ENCODE assay signal across 11 cellular contexts in genomic region chr11:78192911-78193341, GRCh38. TPM values are rescaled to one million over a fixed set of nuclear protein-coding genes. Genes with fewer than 3 reads are reported as not detected.
A peak's percentile ranks its signal among the peaks of the same experiment; 100 is the strongest.
DNase-seq lines count a peak whose midpoint lies in the region; ATAC-seq, FAIRE-seq and TF ChIP-seq lines count a peak whose summit lies in the region.
"Had no signal": no experiment of that assay in that cellular context is flagged by ENCODE, and none has a peak within 500 bp of the region (broad histone marks: within the 10 kb centered on the region; RNA-seq: fewer than 3 reads in every experiment).

No MANE protein-coding gene starts in this region.

- H3K4me1 Mint-ChIP-seq in CD4-positive, CD25-positive, alpha-beta regulatory T cell = peaks cover 0 to 48% (median 40%) of the 10 kb centered on the region in 4 donors
- H3K4me1 Mint-ChIP-seq in activated naive CD8-positive, alpha-beta T cell treated with anti-CD3 and anti-CD28 coated beads, Interleukin-2, amount 50 U/mL, for 24 hours = peaks cover 44% of the 10 kb centered on the region
- peaks cover 29 to 72% (median 52%) of the 10 kb centered on the region in 4 donors for H3K4me1 Mint-ChIP-seq in naive thymus-derived CD8-positive, alpha-beta T cell

- no peak overlapping the region for H3K4me3 ChIP-seq in CD4-positive, CD25-positive, alpha-beta regulatory T cell (ENCODE audit: low read depth, low read length)
- H3K4me3 ChIP-seq: testis had no signal

- DNase-seq in CD4-positive, CD25-positive, alpha-beta regulatory T cell = no peak
- DNase-seq in GM12892 (ENCODE audit: insufficient read length) (no peak), EL (no peak)
- no peak for DNase-seq in activated naive CD8-positive, alpha-beta T cell treated with anti-CD3 and anti-CD28 coated beads, Interleukin-2, amount 50 U/mL, for 24 hours
- DNase-seq in naive thymus-derived CD8-positive, alpha-beta T cell = no peak
- DNase-seq: activated naive CD4-positive, alpha-beta T cell treated with anti-CD3 and anti-CD28 coated beads, Interleukin-2, amount 50 U/mL, for 16 hours; DMS153; NCI-H187 treated with DMSO at 0.1 percent for 48 hours had no signal

- peak overlapping the region in 2 of 3 donors; percentile 38 to 83 for H3K27ac Mint-ChIP-seq in CD4-positive, CD25-positive, alpha-beta regulatory T cell
- H3K27ac Mint-ChIP-seq in activated naive CD8-positive, alpha-beta T cell treated with anti-CD3 and anti-CD28 coated beads, Interleukin-2, amount 50 U/mL, for 24 hours = peak overlapping the region; percentile 49
- peak overlapping the region; percentile 8 to 86 (median 62) for H3K27ac Mint-ChIP-seq in naive thymus-derived CD8-positive, alpha-beta T cell

- ATAC-seq in CD4-positive, CD25-positive, alpha-beta regulatory T cell (ENCODE audit: low read depth in 2 of 2) = no peak
- no peak for ATAC-seq in activated naive CD8-positive, alpha-beta T cell treated with anti-CD3 and anti-CD28 coated beads, Interleukin-2, amount 50 U/mL, for 24 hours
- no peak for ATAC-seq in naive thymus-derived CD8-positive, alpha-beta T cell
- ATAC-seq in HG03520 (IDR thresholded peaks at IDR 0.05; ENCODE audit: unreplicated experiment) = no peak
- no peak for ATAC-seq in HG02852 (IDR thresholded peaks at IDR 0.05; ENCODE audit: unreplicated experiment)

- peak overlapping the region in 1 of 4 donors; percentile 75 for H3K4me3 Mint-ChIP-seq in CD4-positive, CD25-positive, alpha-beta regulatory T cell
- H3K4me3 Mint-ChIP-seq in activated naive CD8-positive, alpha-beta T cell treated with anti-CD3 and anti-CD28 coated beads, Interleukin-2, amount 50 U/mL, for 24 hours = no peak overlapping the region
- H3K4me3 Mint-ChIP-seq in naive thymus-derived CD8-positive, alpha-beta T cell = peak overlapping the region in 1 of 10 donors; percentile 16

- TF ChIP-seq POLR2A in GM12892 (IDR thresholded peaks at IDR 0.05; ENCODE audit: low read depth, low read length) = no peak

- H3K36me3 Mint-ChIP-seq in CD4-positive, CD25-positive, alpha-beta regulatory T cell = no peaks in the 10 kb centered on the region
- H3K36me3 Mint-ChIP-seq in activated naive CD8-positive, alpha-beta T cell treated with anti-CD3 and anti-CD28 coated beads, Interleukin-2, amount 50 U/mL, for 24 hours (ENCODE audit: low read depth) = no peaks in the 10 kb centered on the region
- peaks cover 0 to 3% (median 0%) of the 10 kb centered on the region in 3 donors for H3K36me3 Mint-ChIP-seq in naive thymus-derived CD8-positive, alpha-beta T cell

- H3K9me3 Mint-ChIP-seq in CD4-positive, CD25-positive, alpha-beta regulatory T cell = no peaks in the 10 kb centered on the region
- no peaks in the 10 kb centered on the region for H3K9me3 Mint-ChIP-seq in activated naive CD8-positive, alpha-beta T cell treated with anti-CD3 and anti-CD28 coated beads, Interleukin-2, amount 50 U/mL, for 24 hours
- no peaks in the 10 kb centered on the region for H3K9me3 Mint-ChIP-seq in naive thymus-derived CD8-positive, alpha-beta T cell

- H3K4me1 ChIP-seq in CD4-positive, CD25-positive, alpha-beta regulatory T cell (ENCODE audit: control insufficient read depth, insufficient read depth, low read length, poor library complexity, severe bottlenecking) = peaks cover 21% of the 10 kb centered on the region

- no peaks in the 10 kb centered on the region for H3K9me3 ChIP-seq in CD4-positive, CD25-positive, alpha-beta regulatory T cell (ENCODE audit: control insufficient read depth in 2 of 2, low read length in 2 of 2)
- H3K9me3 ChIP-seq: testis had no signal

- H3K27me3 Mint-ChIP-seq in CD4-positive, CD25-positive, alpha-beta regulatory T cell = no peaks in the 10 kb centered on the region
- no peaks in the 10 kb centered on the region for H3K27me3 Mint-ChIP-seq in activated naive CD8-positive, alpha-beta T cell treated with anti-CD3 and anti-CD28 coated beads, Interleukin-2, amount 50 U/mL, for 24 hours
- no peaks in the 10 kb centered on the region for H3K27me3 Mint-ChIP-seq in naive thymus-derived CD8-positive, alpha-beta T cell

- H3K36me3 ChIP-seq in CD4-positive, CD25-positive, alpha-beta regulatory T cell (ENCODE audit: control insufficient read depth, insufficient read depth, low read length) = no peaks in the 10 kb centered on the region

- FAIRE-seq in GM12892 (lab: Jason Lieb, UNC) = peak; percentile 14

- H3K27ac ChIP-seq in CD4-positive, CD25-positive, alpha-beta regulatory T cell (ENCODE audit: insufficient read depth, low read length, poor library complexity, severe bottlenecking) = no peak overlapping the region

- H3K27me3 ChIP-seq in CD4-positive, CD25-positive, alpha-beta regulatory T cell (ENCODE audit: control insufficient read depth, insufficient read depth, low read length) = no peaks in the 10 kb centered on the region
- H3K27me3 ChIP-seq: testis had no signal

- POLR2A ChIA-PET in naive thymus-derived CD8-positive, alpha-beta T cell (lab: Charles Lee) = interaction anchor here (1.3 to 6.6 kb wide), 2 partner anchors 9 kb away, joined by 5 to 63 read pairs; no protein-coding TSS in a partner anchor

RNA-seq across cellular contexts. Expression of gene USP35, which starts 4.2 kb away (rescaled TPM):
- 15.0 TPM for total RNA-seq in CD4-positive, CD25-positive, alpha-beta regulatory T cell
- under 1 TPM; 0.11 to 0.84 (median 0.42) TPM for polyA plus RNA-seq in CD4-positive, CD25-positive, alpha-beta regulatory T cell
- polyA plus RNA-seq in GM12892 (2012; ENCODE audit: missing spikeins) = 2.4 TPM
- total RNA-seq in naive thymus-derived CD8-positive, alpha-beta T cell = 10 to 100 TPM; 11.4 to 12.4 TPM
- 1 to 10 TPM in 2 of 3 donors, under 1 TPM in 1; 0.76 to 1.5 (median 1.5) TPM for polyA plus RNA-seq in naive thymus-derived CD8-positive, alpha-beta T cell

RNA-seq across cellular contexts. Expression of gene KCTD21, which starts 4.5 kb away (rescaled TPM):
- total RNA-seq in CD4-positive, CD25-positive, alpha-beta regulatory T cell = 3.8 TPM
- 1 to 10 TPM; 1.4 to 3.3 (median 2.4) TPM for polyA plus RNA-seq in CD4-positive, CD25-positive, alpha-beta regulatory T cell
- polyA plus RNA-seq in GM12892 (2012; ENCODE audit: missing spikeins) = 1.7 TPM
- total RNA-seq in naive thymus-derived CD8-positive, alpha-beta T cell = 1 to 10 TPM; 5.1 to 6.1 TPM
- polyA plus RNA-seq in naive thymus-derived CD8-positive, alpha-beta T cell = 1 to 10 TPM in 1 of 3 donors, under 1 TPM in 2; 0.08 to 2.5 (median 0.94) TPM

RNA-seq across cellular contexts. Expression of gene ALG8, which starts 53.5 kb away (rescaled TPM):
- total RNA-seq in CD4-positive, CD25-positive, alpha-beta regulatory T cell = 20.6 TPM
- 10 to 100 TPM; 52.7 to 56.3 (median 54.5) TPM for polyA plus RNA-seq in CD4-positive, CD25-positive, alpha-beta regulatory T cell
- 33.8 TPM for polyA plus RNA-seq in GM12892 (2012; ENCODE audit: missing spikeins)
- 10 to 100 TPM; 37.4 to 40.3 TPM for total RNA-seq in naive thymus-derived CD8-positive, alpha-beta T cell
- polyA plus RNA-seq in naive thymus-derived CD8-positive, alpha-beta T cell = 10 to 100 TPM; 54.6 to 65.0 (median 64.4) TPM
